Comparison of ENCODE assay signal across 8 cellular contexts in the genomic region with DNA sequence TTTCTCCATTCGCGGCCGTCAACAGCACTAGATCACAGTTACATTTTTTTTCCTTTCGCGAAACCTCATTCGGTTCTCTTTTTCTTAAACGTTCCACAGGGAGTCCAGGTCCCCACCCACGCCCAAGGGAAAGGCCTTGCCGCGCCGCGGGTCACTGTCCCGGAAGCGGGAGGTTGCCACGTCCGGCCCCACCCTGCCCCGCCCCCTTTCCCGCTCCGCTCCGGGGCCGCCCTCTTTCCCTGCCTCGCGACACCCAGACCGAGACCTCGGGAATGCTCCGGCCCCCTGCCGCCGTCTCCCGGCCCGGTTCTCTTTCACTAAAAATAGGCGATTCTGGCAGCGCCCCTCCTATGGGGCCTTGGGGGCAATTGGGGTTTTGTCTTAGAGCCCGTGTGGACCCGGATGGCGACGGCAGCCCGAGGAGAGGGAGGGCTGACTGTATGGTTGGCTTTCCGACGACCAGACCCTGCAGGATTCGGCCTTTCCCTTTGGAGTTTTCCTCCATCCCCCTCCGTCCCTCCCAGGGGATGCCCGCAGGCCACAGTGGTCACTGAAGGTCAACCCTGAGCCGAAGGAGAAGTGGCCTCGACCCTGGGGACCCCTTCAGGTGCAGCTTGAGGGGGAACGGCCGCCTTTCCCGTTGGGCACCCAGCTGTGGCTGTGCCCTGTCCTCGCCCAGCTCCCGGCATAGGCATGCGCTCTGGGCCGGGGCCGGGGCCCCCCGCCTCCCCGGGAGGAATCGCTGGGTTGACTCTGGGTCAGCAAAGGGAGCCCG. TPM values are rescaled to one million over a fixed set of nuclear protein-coding genes. Genes with fewer than 3 reads are reported as not detected.
A peak's percentile ranks its signal among the peaks of the same experiment; 100 is the strongest.
DNase-seq lines count a peak whose midpoint lies in the region; ATAC-seq, FAIRE-seq and TF ChIP-seq lines count a peak whose summit lies in the region.

No MANE protein-coding gene starts in this region.

- peaks cover 19 to 42% of the 10 kb centered on the region in 2 donors for H3K4me1 ChIP-seq in kidney (ENCODE audit: control insufficient read depth in 1 of 2, insufficient read depth in 1 of 2, low read depth in 1 of 2, low read length in 2 of 2)

- H3K27me3 ChIP-seq in bronchial epithelial cell (ENCODE audit: control insufficient read depth, insufficient read depth, low read length) = no peaks in the 10 kb centered on the region

- peak overlapping the region; percentile 95 to 98 for H3K27ac Mint-ChIP-seq in T-cell

- H3K9ac ChIP-seq in kidney (ENCODE audit: low read length in 2 of 2) = peak overlapping the region; percentile 93 to 99

- H3K36me3 ChIP-seq in bronchial epithelial cell (ENCODE audit: control insufficient read depth, insufficient read depth, low read length) (peaks cover 7% of the 10 kb centered on the region), kidney (ENCODE audit: control insufficient read depth in 1 of 2, insufficient read depth in 2 of 2, low read length in 2 of 2) (peaks cover 4 to 8% of the 10 kb centered on the region in 2 donors)

- peaks cover 16% of the 10 kb centered on the region for H3K36me3 Mint-ChIP-seq in T-cell

- H3K4me1 Mint-ChIP-seq in T-cell = peaks cover 79 to 84% (median 83%) of the 10 kb centered on the region in 3 donors

- FAIRE-seq in bronchial epithelial cell (lab: Jason Lieb, UNC) (no peak), kidney (lab: Jason Lieb, UNC) (no peak)

- H3K4me3 ChIP-seq in bronchial epithelial cell (ENCODE audit: low read depth, low read length) (peak overlapping the region; percentile 71), kidney (ENCODE audit: low read length in 2 of 2) (peak overlapping the region; percentile 90 to 97)

- POLR2A ChIA-PET in T-cell (lab: Charles Lee) = interaction anchor here in 1 of 2 donors (1.0 kb wide), 1 partner anchor 23 kb away, joined by 7 read pairs; the partner anchor contains the start of gene TRIM41

- TF ChIP-seq CTCF in GM13977 (IDR thresholded peaks at IDR 0.05; ENCODE audit: extremely low read depth, insufficient read depth, missing control alignments) (no peak), bronchial epithelial cell (IDR thresholded peaks at IDR 0.05; ENCODE audit: insufficient read depth, low read length, severe bottlenecking) (no peak), kidney (IDR thresholded peaks at IDR 0.05; ENCODE audit: borderline replicate concordance, extremely low read depth, insufficient read depth) (no peak)

- peak overlapping the region; percentile 96 for H3K27ac ChIP-seq in kidney (ENCODE audit: low read depth in 2 of 2, low read length in 2 of 2)

- no peaks in the 10 kb centered on the region for H3K27me3 Mint-ChIP-seq in T-cell

- DNase-seq in GM13977 (ENCODE audit: low spot score) (peak; percentile 84), T-cell (peak in 28 of 34 experiments; percentile 22 to 66 (median 41)), bronchial epithelial cell (ENCODE audit: low read depth) (peak; percentile 64), kidney (peak; percentile 97)
- peak; percentile 46 to 47 for DNase-seq in stimulated activated CD4-positive, alpha-beta T cell treated with anti-CD3 and anti-CD28 coated beads, Interleukin-1b, Interleukin-23, amount 100 ng/mL, for 1 hour (ENCODE audit: low read depth in 2 of 2)

- in situ Hi-C loops in GM13977 (cut with MboI; ENCODE audit: low pct_unique_long_range_greater_than_20kb, low sequenced_read_pairs, unreplicated experiment) = no loop called here

- no peaks in the 10 kb centered on the region for H3K9me3 Mint-ChIP-seq in T-cell

- no peaks in the 10 kb centered on the region for H3K9me3 ChIP-seq in kidney (ENCODE audit: control insufficient read depth in 1 of 2, low read length in 2 of 2)

- CTCF ChIA-PET in T-cell (lab: Charles Lee) = interaction anchor here in 1 of 2 donors (1.0 kb wide), 1 partner anchor 64 kb away, joined by 3 read pairs; no protein-coding TSS in a partner anchor

- peak overlapping the region; percentile 90 to 99 (median 91) for H3K4me3 Mint-ChIP-seq in T-cell

- ATAC-seq in HG02973 (IDR thresholded peaks at IDR 0.05; ENCODE audit: unreplicated experiment) (peak; percentile 41), T-cell (replicated peaks in 1 of 4) (peak; percentile 31 to 49 (median 42)), GM19455 (IDR thresholded peaks at IDR 0.05; ENCODE audit: unreplicated experiment) (no peak), GM18873 (IDR thresholded peaks at IDR 0.05; ENCODE audit: low FRiP score, unreplicated experiment) (no peak)

- intact Hi-C loops in kidney (cut with DNase I) = no loop called here

RNA-seq across cellular contexts. Expression of gene RACK1, which starts 2.8 kb away (rescaled TPM):
- 1,000 to 10,000 TPM; 2,132 to 2,437 (median 2,230) TPM for total RNA-seq in T-cell
- total RNA-seq in bronchial epithelial cell = 5,806 and 7,283 TPM in 2 replicates
- total RNA-seq in kidney = 1,240 TPM
- 1,699 TPM for polyA plus RNA-seq in kidney (ENCODE audit: insufficient read depth, low read depth, low replicate concordance)

RNA-seq across cellular contexts. Expression of gene TRIM52, which starts 14.5 kb away (rescaled TPM):
- total RNA-seq in T-cell (10 to 100 TPM; 42.9 to 56.9 (median 54.0) TPM), bronchial epithelial cell (1.3 and 2.2 TPM in 2 replicates), kidney (18.4 TPM)
- 9.7 TPM for polyA plus RNA-seq in kidney (ENCODE audit: insufficient read depth, low read depth, low replicate concordance)

RNA-seq across cellular contexts. Expression of gene TRIM41, which starts 23.4 kb away (rescaled TPM):
- total RNA-seq in T-cell (10 to 100 TPM; 32.2 to 46.2 (median 36.7) TPM), bronchial epithelial cell (10.3 and 26.0 TPM in 2 replicates), kidney (34.9 TPM)
- 21.8 TPM for polyA plus RNA-seq in kidney (ENCODE audit: insufficient read depth, low read depth, low replicate concordance)

RNA-seq across cellular contexts. Expression of gene TRIM7, which starts 41.5 kb away (rescaled TPM):
- total RNA-seq in T-cell (1 to 10 TPM; 1.6 to 3.1 (median 3.0) TPM), bronchial epithelial cell (20.8 and 35.7 TPM in 2 replicates), kidney (6.3 TPM)
- polyA plus RNA-seq in kidney (ENCODE audit: insufficient read depth, low read depth, low replicate concordance) = 5.7 TPM

Comparison
In these comparisons a context has a peak if more than half of its experiments do, and no peak if none do; other contexts are left out.
1. DNase-seq: peak in every context shown above with its lines; median percentile 97 in kidney; 84 in GM13977; 64 in bronchial epithelial cell; 46 in stimulated activated CD4-positive, alpha-beta T cell treated with anti-CD3 and anti-CD28 coated beads, Interleukin-1b, Interleukin-23, amount 100 ng/mL, for 1 hour; 41 in T-cell.
2. ATAC-seq: peak in HG02973 (single experiment) and T-cell (4 of 4); none in GM19455 (single experiment) and GM18873 (single experiment).